Comparison of ENCODE assay signal across 8 cellular contexts in the genomic region with DNA sequence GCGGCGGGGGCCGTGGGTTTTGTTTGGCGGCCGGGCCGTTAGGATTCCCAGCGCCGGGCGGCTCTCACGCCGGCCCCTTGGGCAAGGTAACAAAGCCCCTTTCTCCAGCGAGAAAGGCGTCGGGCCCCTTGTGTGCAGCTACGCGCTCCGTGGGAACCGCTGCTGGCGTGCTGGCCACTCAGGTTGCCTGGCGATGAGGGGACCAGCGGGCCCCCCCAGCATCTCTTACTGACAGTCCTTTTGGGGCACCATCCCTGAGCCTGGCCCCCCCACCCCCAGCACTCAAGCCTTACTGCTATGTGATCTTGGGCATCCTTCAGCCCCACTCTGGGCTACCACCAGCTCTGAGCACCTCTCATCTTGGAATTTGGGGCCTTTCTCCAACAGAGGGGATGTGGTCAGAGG. TPM values are rescaled to one million over a fixed set of nuclear protein-coding genes. Genes with fewer than 3 reads are reported as not detected.
A peak's percentile ranks its signal among the peaks of the same experiment; 100 is the strongest.
DNase-seq lines count a peak whose midpoint lies in the region; ATAC-seq, FAIRE-seq and TF ChIP-seq lines count a peak whose summit lies in the region.

No MANE protein-coding gene starts in this region.

- peak overlapping the region; percentile 48 for H3K4me3 Mint-ChIP-seq in mesothelial cell of epicardium

- no peak overlapping the region for H3K9ac ChIP-seq in K562 (ENCODE audit: insufficient read depth in 1 of 2, low read depth in 2 of 2, low read length in 2 of 2)

- H3K27ac ChIP-seq in heart left ventricle (peak overlapping the region in 11 of 12 donors; percentile 24 to 84 (median 68)), K562 (ENCODE audit: extremely low read depth, low read depth, low read length) (no peak overlapping the region), upper lobe of right lung (no peak overlapping the region)

- peaks cover 4% of the 10 kb centered on the region for H3K36me3 Mint-ChIP-seq in mesothelial cell of epicardium

- in situ Hi-C loops in K562 (cut with MboI), result no loop called here

- H3K27ac Mint-ChIP-seq in mesothelial cell of epicardium, result peak overlapping the region; percentile 55

- TF ChIP-seq RAD21 in K562 (CRISPR knock-in tag; conservative IDR thresholded peaks at IDR 0.05 in 1 of 2, IDR thresholded peaks at IDR 0.05 in 1 of 2), result no peak

- ATAC-seq in heart left ventricle, result no peak
- no peak for ATAC-seq in Right ventricle myocardium superior (ENCODE audit: poor library complexity)
- no peak for ATAC-seq in K562
- ATAC-seq in upper lobe of right lung, result no peak

- no peaks in the 10 kb centered on the region for H3K9me3 ChIP-seq in heart left ventricle
- no peaks in the 10 kb centered on the region for H3K9me3 ChIP-seq in K562 (replicated peaks; ENCODE audit: control insufficient read depth, insufficient read depth, low read depth, low read length)
- H3K9me3 ChIP-seq in upper lobe of right lung, result no peaks in the 10 kb centered on the region

- no peaks in the 10 kb centered on the region for H3K9me1 ChIP-seq in K562 (ENCODE audit: control insufficient read depth, insufficient read depth, low read length)

- TF ChIP-seq POLR2A in heart left ventricle (IDR thresholded peaks at IDR 0.05) (no peak), K562 (conservative IDR thresholded peaks at IDR 0.05) (no peak)

- CTCF ChIA-PET in K562 (lab: Yijun Ruan, JAX; ENCODE audit: low intra/inter-chr PET ratio), result no interaction called here

- no peak for TF ChIP-seq EP300 in K562 (IDR thresholded peaks at IDR 0.05; ENCODE audit: low read length)

- H3K4me1 ChIP-seq in heart left ventricle (peaks cover 5 to 80% (median 52%) of the 10 kb centered on the region in 12 donors), K562 (replicated peaks in 1 of 2; ENCODE audit: control insufficient read depth in 2 of 2, insufficient read depth in 2 of 2, low read length in 2 of 2) (peaks cover 0 to 89% of the 10 kb centered on the region in 2 experiments), upper lobe of right lung (peaks cover 64% of the 10 kb centered on the region)

- intact Hi-C loops in heart left ventricle (cut with DNase I), result loop anchor here in 6 of 10 donors (5.0 kb wide), 5 partner anchors 34 to 111 kb away; a partner anchor contains a TSS
- intact Hi-C loops in Right ventricle myocardium superior (cut with DNase I), result no loop called here
- intact Hi-C loops in K562 (cut with micrococcal nuclease), result no loop called here
- intact Hi-C loops in upper lobe of right lung (cut with DNase I), result no loop called here

- no peak for DNase-seq in heart left ventricle
- DNase-seq in Right ventricle myocardium superior, result no peak
- DNase-seq in K562 (ENCODE audit: extremely low read depth in 1 of 4, low spot score in 3 of 4), result no peak
- no peak for DNase-seq in mesothelial cell of epicardium (ENCODE audit: low spot score in 2 of 2, unreplicated experiment in 2 of 2)
- no peak for DNase-seq in upper lobe of right lung
- DNase-seq in mucosa of gallbladder (ENCODE audit: low spot score), result no peak
- DNase-seq in NCI-H1092 (lab: John Stamatoyannopoulos, UW), result no peak
- no peak for DNase-seq in NCI-H82 treated with DMSO at 0.1 percent for 48 hours (lab: John Stamatoyannopoulos, UW; ENCODE audit: unreplicated experiment)

- POLR2A ChIA-PET in K562 (lab: Yijun Ruan, JAX), result interaction anchor here (0.7 kb wide), 1 partner anchor 13 kb away, joined by 3 read pairs; no protein-coding TSS in a partner anchor

- BruUV-seq in K562 (replicated peaks; lab: Mats Ljungman, UMichigan), result no TSS peak

- no peak overlapping the region for H2AFZ ChIP-seq in K562 (ENCODE audit: low read depth, low read length)

- H3K4me2 ChIP-seq in K562 (ENCODE audit: insufficient read depth, low read length), result no peak overlapping the region

- H3K27me3 ChIP-seq in heart left ventricle, result peaks cover 0 to 38% (median 0%) of the 10 kb centered on the region in 9 donors
- peaks cover 0 to 23% of the 10 kb centered on the region in 2 experiments; a peak in 2 of 5 replicates for H3K27me3 ChIP-seq in K562 (ENCODE audit: control insufficient read depth in 2 of 2, insufficient read depth in 2 of 2, low read length in 2 of 2)
- no peaks in the 10 kb centered on the region for H3K27me3 ChIP-seq in upper lobe of right lung

- peaks cover 23% of the 10 kb centered on the region for H3K27me3 Mint-ChIP-seq in mesothelial cell of epicardium (ENCODE audit: low read depth)

- peaks cover 0 to 23% (median 13%) of the 10 kb centered on the region in 9 donors for H3K36me3 ChIP-seq in heart left ventricle
- no peaks in the 10 kb centered on the region for H3K36me3 ChIP-seq in K562 (ENCODE audit: control insufficient read depth, insufficient read depth, low read length)
- H3K36me3 ChIP-seq in upper lobe of right lung, result peaks cover 13% of the 10 kb centered on the region

- no peaks in the 10 kb centered on the region for H3K9me3 Mint-ChIP-seq in mesothelial cell of epicardium

- no peak for TF ChIP-seq CTCF in heart left ventricle (IDR thresholded peaks at IDR 0.05)
- no peak for TF ChIP-seq CTCF in K562 (IDR thresholded peaks at IDR 0.05 in 2 of 3, conservative IDR thresholded peaks at IDR 0.05 in 1 of 3; ENCODE audit: insufficient read depth in 2 of 3, low read depth in 1 of 3, low read length in 3 of 3)
- no peak for TF ChIP-seq CTCF in mesothelial cell of epicardium (IDR thresholded peaks at IDR 0.05; ENCODE audit: unreplicated experiment)
- no peak for TF ChIP-seq CTCF in upper lobe of right lung (IDR thresholded peaks at IDR 0.05)

- 17 to 49% (median 17%) methylated on average over 3 to 21 of the region's 21 CpGs for WGBS in heart left ventricle, 4 donors
- WGBS in K562 (ENCODE audit: insufficient coverage, low coverage, missing lambda C conversion rate), result 25% methylated on average over 7 of the region's 21 CpGs

- peaks cover 4% of the 10 kb centered on the region for H4K20me1 ChIP-seq in K562 (replicated peaks; ENCODE audit: control insufficient read depth, insufficient read depth, low read length)

- H3K79me2 ChIP-seq in K562 (ENCODE audit: control insufficient read depth, insufficient read depth, low read length), result no peaks in the 10 kb centered on the region

- peak overlapping the region; percentile 31 to 94 (median 71) for H3K4me3 ChIP-seq in heart left ventricle
- H3K4me3 ChIP-seq in K562, result no peak overlapping the region
- H3K4me3 ChIP-seq in upper lobe of right lung, result peak overlapping the region; percentile 65

- FAIRE-seq in K562 (lab: Jason Lieb, UNC), result no peak

- peaks cover 55% of the 10 kb centered on the region for H3K4me1 Mint-ChIP-seq in mesothelial cell of epicardium

RNA-seq across cellular contexts. Expression of a gene that starts 1.8 kb away (rescaled TPM):
- total RNA-seq in heart left ventricle, result 10 to 100 TPM in 3 of 9 donors, 1 to 10 TPM in 6; 3.1 to 22.8 (median 7.7) TPM
- polyA plus RNA-seq in heart left ventricle, result 1 to 10 TPM; 5.4 to 5.7 TPM
- 4.6 TPM for total RNA-seq in Right ventricle myocardium superior
- 0.76 and 4.3 TPM in 2 replicates for total RNA-seq in K562 (2011; cell fraction: chromatin; rRNA removed; ENCODE audit: low replicate concordance)
- 3.6 and 4.7 TPM in 2 replicates for total RNA-seq in K562 (2011; cell fraction: nucleolus; rRNA removed)
- 2.0 and 2.1 TPM in 2 replicates for total RNA-seq in K562 (2011; cell fraction: nucleoplasm; rRNA removed)
- total RNA-seq in K562 (2014; rRNA removed), result 0.49 and 0.73 TPM in 2 replicates
- total RNA-seq in K562 (2014; rRNA removed; fragmentation: Illumina TruSeq; extraction: Trizol), result 0.18 and 0.22 TPM in 2 replicates
- 0.25 and 0.30 TPM in 2 replicates for total RNA-seq in K562 (2015; rRNA removed; fragmentation: Illumina TruSeq; extraction: Trizol)
- total RNA-seq in K562 (2021), result 0.81 and 0.89 TPM in 2 replicates
- 0.86 and 1.2 TPM in 2 replicates for polyA plus RNA-seq in K562 (2011; rRNA removed)
- 1.4 and 2.5 TPM in 2 replicates for polyA plus RNA-seq in K562 (2011; cell fraction: cytosol; rRNA removed)
- 4.7 and 6.5 TPM in 2 replicates for polyA plus RNA-seq in K562 (2011; cell fraction: nucleus; rRNA removed)
- 0.43 and 0.47 TPM in 2 replicates for polyA plus RNA-seq in K562 (2012)
- polyA plus RNA-seq in K562 (2014; fragmentation: Illumina TruSeq; extraction: Trizol), result 0.24 and 0.39 TPM in 2 replicates
- polyA plus RNA-seq in K562 (2014; fragmentation: Nextera tagmentation; extraction: Ambion mirVana), result under 1 TPM in 1 of 2 experiments, not detected in 1; 0.03 TPM
- polyA plus RNA-seq in K562 (2014; rRNA removed), result 0.25 and 0.28 TPM in 2 replicates
- 0.45 and 0.49 TPM in 2 replicates for polyA minus RNA-seq in K562 (2011; rRNA and poly(A)+ RNA removed)
- 0.91 and 1.0 TPM in 2 replicates for polyA minus RNA-seq in K562 (2011; cell fraction: cytosol; rRNA and poly(A)+ RNA removed)
- 3.6 and 3.8 TPM in 2 replicates for polyA minus RNA-seq in K562 (2011; cell fraction: nucleus; rRNA and poly(A)+ RNA removed)
- total RNA-seq in mesothelial cell of epicardium, result 16.0 to 19.0 TPM (median 16.3 TPM) in 3 replicates
- total RNA-seq in upper lobe of right lung, result 35.4 TPM
- total RNA-seq in mucosa of gallbladder, result 31.3 TPM

RNA-seq across cellular contexts. Expression of a gene that starts 34.0 kb away (rescaled TPM):
- 10 to 100 TPM; 10.9 to 27.8 (median 14.9) TPM for total RNA-seq in heart left ventricle
- polyA plus RNA-seq in heart left ventricle, result 10 to 100 TPM; 13.8 to 17.8 TPM
- total RNA-seq in Right ventricle myocardium superior, result 14.7 TPM
- 18.7 and 76.7 TPM in 2 replicates for total RNA-seq in K562 (2011; cell fraction: chromatin; rRNA removed; ENCODE audit: low replicate concordance)
- 75.9 and 80.0 TPM in 2 replicates for total RNA-seq in K562 (2011; cell fraction: nucleolus; rRNA removed)
- total RNA-seq in K562 (2011; cell fraction: nucleoplasm; rRNA removed), result 35.8 and 37.1 TPM in 2 replicates
- 48.2 and 53.8 TPM in 2 replicates for total RNA-seq in K562 (2014; rRNA removed)
- total RNA-seq in K562 (2014; rRNA removed; fragmentation: Illumina TruSeq; extraction: Trizol), result 1.9 and 3.7 TPM in 2 replicates
- 14.6 and 17.4 TPM in 2 replicates for total RNA-seq in K562 (2015; rRNA removed; fragmentation: Illumina TruSeq; extraction: Trizol)
- 49.6 and 49.8 TPM in 2 replicates for total RNA-seq in K562 (2021)
- 10.5 and 23.7 TPM in 2 replicates for polyA plus RNA-seq in K562 (2011; rRNA removed)
- polyA plus RNA-seq in K562 (2011; cell fraction: cytosol; rRNA removed), result 14.1 and 48.2 TPM in 2 replicates
- 84.7 and 142 TPM in 2 replicates for polyA plus RNA-seq in K562 (2011; cell fraction: nucleus; rRNA removed)
- polyA plus RNA-seq in K562 (2012), result 37.7 and 38.8 TPM in 2 replicates
- 5.8 and 20.3 TPM in 2 replicates for polyA plus RNA-seq in K562 (2014; fragmentation: Illumina TruSeq; extraction: Trizol)
- under 1 TPM; 0.13 to 0.31 TPM for polyA plus RNA-seq in K562 (2014; fragmentation: Nextera tagmentation; extraction: Ambion mirVana)
- polyA plus RNA-seq in K562 (2014; rRNA removed), result 35.3 and 39.1 TPM in 2 replicates
- polyA minus RNA-seq in K562 (2011; rRNA and poly(A)+ RNA removed), result 3.2 and 7.4 TPM in 2 replicates
- 27.3 and 27.9 TPM in 2 replicates for polyA minus RNA-seq in K562 (2011; cell fraction: cytosol; rRNA and poly(A)+ RNA removed)
- polyA minus RNA-seq in K562 (2011; cell fraction: nucleus; rRNA and poly(A)+ RNA removed), result 22.2 and 25.0 TPM in 2 replicates
- total RNA-seq in mesothelial cell of epicardium, result 44.2 to 47.6 TPM (median 46.8 TPM) in 3 replicates
- total RNA-seq in upper lobe of right lung, result 24.1 TPM
- 35.2 TPM for total RNA-seq in mucosa of gallbladder

RNA-seq across cellular contexts. Expression of a gene that starts 37.4 kb away (rescaled TPM):
- total RNA-seq in heart left ventricle (10 to 100 TPM in 5 of 9 donors, 1 to 10 TPM in 4; 8.0 to 14.1 (median 10.3) TPM), Right ventricle myocardium superior (9.9 TPM), K562 (2014; rRNA removed) (7.2 and 8.5 TPM in 2 replicates), K562 (2014; rRNA removed; fragmentation: Illumina TruSeq; extraction: Trizol) (1.7 and 3.5 TPM in 2 replicates), K562 (2015; rRNA removed; fragmentation: Illumina TruSeq; extraction: Trizol) (3.7 and 4.2 TPM in 2 replicates), K562 (2021) (7.8 and 8.7 TPM in 2 replicates), mesothelial cell of epicardium (26.6 to 29.6 TPM (median 26.6 TPM) in 3 replicates), upper lobe of right lung (22.2 TPM), mucosa of gallbladder (36.1 TPM)
- polyA plus RNA-seq in heart left ventricle (10 to 100 TPM in 1 of 2 donors, 1 to 10 TPM in 1; 5.0 to 10.8 TPM), K562 (2011; rRNA removed) (3.2 and 5.0 TPM in 2 replicates), K562 (2014; fragmentation: Illumina TruSeq; extraction: Trizol) (4.4 and 6.5 TPM in 2 replicates), K562 (2014; fragmentation: Nextera tagmentation; extraction: Ambion mirVana) (under 1 TPM; 0.18 to 0.28 TPM), K562 (2014; rRNA removed) (5.1 and 6.1 TPM in 2 replicates)
- 26.8 and 52.1 TPM in 2 replicates for total RNA-seq in K562 (2011; cell fraction: chromatin; rRNA removed; ENCODE audit: low replicate concordance)
- total RNA-seq in K562 (2011; cell fraction: nucleolus; rRNA removed), result 20.3 and 21.5 TPM in 2 replicates
- 22.9 and 30.8 TPM in 2 replicates for total RNA-seq in K562 (2011; cell fraction: nucleoplasm; rRNA removed)
- polyA plus RNA-seq in K562 (2011; cell fraction: cytosol; rRNA removed), result 2.3 and 3.0 TPM in 2 replicates
- polyA plus RNA-seq in K562 (2011; cell fraction: nucleus; rRNA removed), result 12.8 and 18.1 TPM in 2 replicates
- 5.3 and 7.0 TPM in 2 replicates for polyA plus RNA-seq in K562 (2012)
- 3.7 and 4.7 TPM in 2 replicates for polyA minus RNA-seq in K562 (2011; rRNA and poly(A)+ RNA removed)
- 3.9 and 4.8 TPM in 2 replicates for polyA minus RNA-seq in K562 (2011; cell fraction: cytosol; rRNA and poly(A)+ RNA removed)
- 5.5 and 5.9 TPM in 2 replicates for polyA minus RNA-seq in K562 (2011; cell fraction: nucleus; rRNA and poly(A)+ RNA removed)

RNA-seq across cellular contexts. Expression of a gene that starts 45.1 kb away (rescaled TPM):
- not detected for total RNA-seq in heart left ventricle
- polyA plus RNA-seq in heart left ventricle, result not detected
- not detected for total RNA-seq in Right ventricle myocardium superior
- total RNA-seq in K562 (2011; cell fraction: chromatin; rRNA removed; ENCODE audit: low replicate concordance), result not detected in 2 replicates
- total RNA-seq in K562 (2011; cell fraction: nucleolus; rRNA removed), result not detected in 2 replicates
- not detected in 2 replicates for total RNA-seq in K562 (2011; cell fraction: nucleoplasm; rRNA removed)
- not detected in 2 replicates for total RNA-seq in K562 (2014; rRNA removed)
- total RNA-seq in K562 (2014; rRNA removed; fragmentation: Illumina TruSeq; extraction: Trizol), result not detected in 2 replicates
- total RNA-seq in K562 (2015; rRNA removed; fragmentation: Illumina TruSeq; extraction: Trizol), result not detected in 2 replicates
- total RNA-seq in K562 (2021), result not detected in 2 replicates
- polyA plus RNA-seq in K562 (2011; rRNA removed), result not detected in 2 replicates
- polyA plus RNA-seq in K562 (2011; cell fraction: cytosol; rRNA removed), result not detected in 2 replicates
- not detected in 2 replicates for polyA plus RNA-seq in K562 (2011; cell fraction: nucleus; rRNA removed)
- not detected in 2 replicates for polyA plus RNA-seq in K562 (2012)
- not detected in 2 replicates for polyA plus RNA-seq in K562 (2014; fragmentation: Illumina TruSeq; extraction: Trizol)
- not detected for polyA plus RNA-seq in K562 (2014; fragmentation: Nextera tagmentation; extraction: Ambion mirVana)
- polyA plus RNA-seq in K562 (2014; rRNA removed), result not detected in 2 replicates
- polyA minus RNA-seq in K562 (2011; rRNA and poly(A)+ RNA removed), result not detected in 2 replicates
- not detected in 2 replicates for polyA minus RNA-seq in K562 (2011; cell fraction: cytosol; rRNA and poly(A)+ RNA removed)
- polyA minus RNA-seq in K562 (2011; cell fraction: nucleus; rRNA and poly(A)+ RNA removed), result not detected in 2 replicates
- not detected in 3 replicates for total RNA-seq in mesothelial cell of epicardium
- total RNA-seq in upper lobe of right lung, result not detected
- not detected for total RNA-seq in mucosa of gallbladder

Comparison
In these comparisons a context has a peak if more than half of its experiments do, and no peak if none do; other contexts are left out.
1. intact Hi-C loops: an anchor here in heart left ventricle (5.0 kb wide); none called in Right ventricle myocardium superior, K562 and upper lobe of right lung.
2. H3K27ac ChIP-seq: peak in heart left ventricle (11 of 12); none in K562 (single experiment) and upper lobe of right lung (single experiment).